In genomic region chr2:99190548-99190947, GRCh38 we compare ENCODE assay signal across 1 cellular context.
TF ChIP-seq lines count a peak whose summit lies in the region.

No MANE protein-coding gene starts in this region.

TF ChIP-seq in GM23338, 12 proteins besides CTCF, POLR2A, EP300 and RAD21:
- TF ChIP-seq REST (IDR thresholded peaks at IDR 0.05; ENCODE audit: unreplicated experiment), result no peak
- TF ChIP-seq NANOG (IDR thresholded peaks at IDR 0.05; ENCODE audit: borderline replicate concordance), result no peak
- TF ChIP-seq ZNF331 (CRISPR knock-in tag; IDR thresholded peaks at IDR 0.05; ENCODE audit: low read depth), result no peak
- TF ChIP-seq POLR2AphosphoS5 (IDR thresholded peaks at IDR 0.05; ENCODE audit: low read depth), result no peak
- no peak for TF ChIP-seq ZNF114 (CRISPR knock-in tag; IDR thresholded peaks at IDR 0.05)
- no peak for TF ChIP-seq ZNF462 (CRISPR knock-in tag; IDR thresholded peaks at IDR 0.05)
- TF ChIP-seq STAT1 (IDR thresholded peaks at IDR 0.05; ENCODE audit: unreplicated experiment), result no peak
- no peak for TF ChIP-seq ETS1 (IDR thresholded peaks at IDR 0.05)
- no peak for TF ChIP-seq EZH2 (IDR thresholded peaks at IDR 0.05; ENCODE audit: low read depth, unreplicated experiment)
